In the genomic region with DNA sequence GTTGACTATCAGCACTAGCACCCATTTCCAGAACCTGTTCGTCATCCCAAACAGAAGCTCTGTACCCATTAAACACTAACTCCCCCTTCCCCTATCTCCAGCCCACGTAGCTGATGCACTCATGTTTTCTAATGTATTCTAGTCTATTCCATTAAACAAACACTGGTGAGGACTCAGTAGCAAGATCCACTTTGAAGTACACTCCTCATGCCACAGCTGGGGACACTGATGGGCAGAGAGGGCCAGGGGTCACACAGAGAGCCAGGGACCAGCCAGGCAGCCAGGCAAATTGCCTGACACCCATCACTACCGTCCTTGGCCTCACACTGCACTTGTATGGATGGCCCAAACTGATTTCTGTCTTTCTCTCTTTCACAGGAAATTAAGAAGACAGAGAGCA, we compare ENCODE assay signal across 37 cellular contexts.
"Had no signal": no experiment of that assay in that cellular context is flagged by ENCODE, and none has a peak within 500 bp of the region (broad histone marks: within the 10 kb centered on the region; RNA-seq: fewer than 3 reads in every experiment).

No MANE protein-coding gene starts in this region.

- H3K27ac ChIP-seq: ascending aorta, cardiac muscle cell, WERI-Rb-1 had no signal

- H3K4me3 Mint-ChIP-seq: activated CD4-positive, alpha-beta memory T cell treated with anti-CD3 and anti-CD28 coated beads, Interleukin-2, amount 10 ng/mL, durations not matched to agents 7 days and 5 days; activated CD4-positive, alpha-beta T cell treated with anti-CD3 and anti-CD28 coated beads for 36 hours; activated CD4-positive, alpha-beta T cell treated with anti-CD3 and anti-CD28 coated beads, Interleukin-2, amount 10 ng/mL, durations not matched to agents 7 days and 5 days; activated CD8-positive, alpha-beta memory T cell treated with anti-CD3 and anti-CD28 coated beads, Interleukin-2, amount 10 ng/mL, durations not matched to agents 7 days and 5 days; activated CD8-positive, alpha-beta T cell treated with anti-CD3 and anti-CD28 coated beads, Interleukin-2, amount 10 ng/mL, durations not matched to agents 7 days and 5 days; activated naive CD4-positive, alpha-beta T cell treated with anti-CD3 and anti-CD28 coated beads, Interleukin-2, amount 10 ng/mL, durations not matched to agents 7 days and 5 days; activated naive CD4-positive, alpha-beta T cell treated with anti-CD3 and anti-CD28 coated beads, Interleukin-2, amount 50 U/mL, for 24 hours; activated naive CD8-positive, alpha-beta T cell; activated naive CD8-positive, alpha-beta T cell treated with anti-CD3 and anti-CD28 coated beads, Interleukin-2, amount 10 ng/mL, durations not matched to agents 7 days and 5 days; activated naive CD8-positive, alpha-beta T cell treated with anti-CD3 and anti-CD28 coated beads, Interleukin-2, amount 50 U/mL, for 24 hours; activated T-cell treated with anti-CD3 and anti-CD28 coated beads, Interleukin-2, amount 50 U/mL, for 24 hours; brain; central memory CD8-positive, alpha-beta T cell; T-cell; T-helper 17 cell; WTC11 had no signal

- H3K27ac Mint-ChIP-seq: activated CD4-positive, alpha-beta memory T cell treated with anti-CD3 and anti-CD28 coated beads, Interleukin-2, amount 10 ng/mL, durations not matched to agents 7 days and 5 days; activated CD4-positive, alpha-beta T cell treated with anti-CD3 and anti-CD28 coated beads for 36 hours; activated CD4-positive, alpha-beta T cell treated with anti-CD3 and anti-CD28 coated beads, Interleukin-2, amount 10 ng/mL, durations not matched to agents 7 days and 5 days; activated CD8-positive, alpha-beta memory T cell treated with anti-CD3 and anti-CD28 coated beads, Interleukin-2, amount 10 ng/mL, durations not matched to agents 7 days and 5 days; activated CD8-positive, alpha-beta T cell treated with anti-CD3 and anti-CD28 coated beads, Interleukin-2, amount 10 ng/mL, durations not matched to agents 7 days and 5 days; activated naive CD4-positive, alpha-beta T cell treated with anti-CD3 and anti-CD28 coated beads, Interleukin-2, amount 50 U/mL, for 24 hours; activated naive CD8-positive, alpha-beta T cell; activated naive CD8-positive, alpha-beta T cell treated with anti-CD3 and anti-CD28 coated beads, Interleukin-2, amount 10 ng/mL, durations not matched to agents 7 days and 5 days; activated naive CD8-positive, alpha-beta T cell treated with anti-CD3 and anti-CD28 coated beads, Interleukin-2, amount 50 U/mL, for 24 hours; activated T-cell treated with anti-CD3 and anti-CD28 coated beads, Interleukin-2, amount 50 U/mL, for 24 hours; activated T-helper 2 cell treated with anti-CD3 and anti-CD28 coated beads, Interferon-gamma antibody, Interleukin-2, Interleukin-4, amounts not matched to agents 10 μg/mL and 5 μg/mL and 100 μg/mL, durations not matched to agents 14 hours and 24 hours and 36 hours; T-cell; T-helper 17 cell; WTC11 had no signal

- H3K4me3 ChIP-seq: ascending aorta, cardiac muscle cell had no signal

- H3K4me1 Mint-ChIP-seq: activated CD4-positive, alpha-beta memory T cell treated with anti-CD3 and anti-CD28 coated beads, Interleukin-2, amount 10 ng/mL, durations not matched to agents 7 days and 5 days; activated CD4-positive, alpha-beta T cell treated with anti-CD3 and anti-CD28 coated beads for 36 hours; activated CD4-positive, alpha-beta T cell treated with anti-CD3 and anti-CD28 coated beads, Interleukin-2, amount 10 ng/mL, durations not matched to agents 7 days and 5 days; activated CD8-positive, alpha-beta memory T cell treated with anti-CD3 and anti-CD28 coated beads, Interleukin-2, amount 10 ng/mL, durations not matched to agents 7 days and 5 days; activated naive CD4-positive, alpha-beta T cell treated with anti-CD3 and anti-CD28 coated beads, Interleukin-2, amount 10 ng/mL, durations not matched to agents 7 days and 5 days; activated naive CD4-positive, alpha-beta T cell treated with anti-CD3 and anti-CD28 coated beads, Interleukin-2, amount 50 U/mL, for 24 hours; activated naive CD8-positive, alpha-beta T cell treated with anti-CD3 and anti-CD28 coated beads, Interleukin-2, amount 10 ng/mL, durations not matched to agents 7 days and 5 days; activated naive CD8-positive, alpha-beta T cell treated with anti-CD3 and anti-CD28 coated beads, Interleukin-2, amount 50 U/mL, for 24 hours; central memory CD8-positive, alpha-beta T cell; T-cell; T-helper 17 cell had no signal

- ATAC-seq: activated CD4-positive, alpha-beta T cell treated with anti-CD3 and anti-CD28 coated beads for 36 hours; activated CD4-positive, CD25-positive, alpha-beta regulatory T cell treated with anti-CD3 and anti-CD28 coated beads, Interleukin-2, amount 50 U/mL, for 24 hours; activated CD8-positive, alpha-beta memory T cell treated with anti-CD3 and anti-CD28 coated beads, Interleukin-2, amount 10 ng/mL, durations not matched to agents 7 days and 5 days; activated CD8-positive, alpha-beta T cell treated with anti-CD3 and anti-CD28 coated beads, Interleukin-2, amount 10 ng/mL, durations not matched to agents 7 days and 5 days; activated naive CD8-positive, alpha-beta T cell treated with anti-CD3 and anti-CD28 coated beads, Interleukin-2, amount 50 U/mL, for 24 hours; T-cell; T-helper 17 cell; WTC11 had no signal

- H3K4me1 ChIP-seq: ascending aorta had no signal

- FAIRE-seq: bronchial epithelial cell, TTC549 had no signal

- H3K9me3 ChIP-seq: ascending aorta had no signal

- H3K36me3 ChIP-seq: ascending aorta, cardiac muscle cell, WERI-Rb-1 had no signal

- H3K27me3 ChIP-seq: ascending aorta, cardiac muscle cell had no signal

- DNase-seq: activated CD4-positive, alpha-beta memory T cell treated with anti-CD3 and anti-CD28 coated beads, Interleukin-2, amount 10 ng/mL, durations not matched to agents 7 days and 5 days; activated CD4-positive, alpha-beta T cell treated with anti-CD3 and anti-CD28 coated beads for 1 hour; activated CD4-positive, alpha-beta T cell treated with anti-CD3 and anti-CD28 coated beads for 36 hours; activated CD4-positive, alpha-beta T cell treated with anti-CD3 and anti-CD28 coated beads, Interleukin-2, amount 10 ng/mL, durations not matched to agents 7 days and 5 days; activated CD4-positive, alpha-beta T cell treated with anti-CD3 and anti-CD28 coated beads, Interleukin-2, amount 50 U/mL, for 48 hours; activated CD4-positive, CD25-positive, alpha-beta regulatory T cell; activated CD8-positive, alpha-beta memory T cell treated with anti-CD3 and anti-CD28 coated beads for 24 hours; activated CD8-positive, alpha-beta memory T cell treated with anti-CD3 and anti-CD28 coated beads, Interleukin-2, amount 10 ng/mL, durations not matched to agents 7 days and 5 days; activated CD8-positive, alpha-beta memory T cell treated with anti-CD3 and anti-CD28 coated beads, Interleukin-2, amount 50 U/mL, for 48 hours; activated CD8-positive, alpha-beta T cell treated with anti-CD3 and anti-CD28 coated beads, Interleukin-2, amount 10 ng/mL, durations not matched to agents 7 days and 5 days; activated effector memory CD4-positive, alpha-beta T cell treated with Interleukin-2 at 50 U/mL for 16 hours; activated gamma-delta T cell; activated naive CD4-positive, alpha-beta T cell treated with anti-CD3 and anti-CD28 coated beads, Interleukin-2, amount 10 ng/mL, durations not matched to agents 7 days and 5 days; activated naive CD4-positive, alpha-beta T cell treated with Interleukin-2 at 50 U/mL for 16 hours; activated naive CD8-positive, alpha-beta T cell treated with anti-CD3 and anti-CD28 coated beads, Interleukin-2, amount 10 ng/mL, durations not matched to agents 7 days and 5 days; activated naive CD8-positive, alpha-beta T cell treated with anti-CD3 and anti-CD28 coated beads, Interleukin-2, amount 50 U/mL, for 24 hours; activated T-cell treated with anti-CD3 and anti-CD28 coated beads, Interleukin-2, amount 50 U/mL, for 24 hours; activated T-cell treated with anti-CD3 and anti-CD28 coated beads, Interleukin-2, amount 50 U/mL, for 48 hours; amygdala; anterior cingulate cortex; caudate nucleus; cerebellar nuclear complex; T-cell; T-helper 17 cell; T1000; WERI-Rb-1 had no signal

- H3K9me3 Mint-ChIP-seq: activated naive CD4-positive, alpha-beta T cell treated with anti-CD3 and anti-CD28 coated beads, Interleukin-2, amount 10 ng/mL, durations not matched to agents 7 days and 5 days; activated T-helper 2 cell treated with anti-CD3 and anti-CD28 coated beads, Interferon-gamma antibody, Interleukin-2, Interleukin-4, amounts not matched to agents 10 μg/mL and 5 μg/mL and 100 μg/mL, durations not matched to agents 14 hours and 24 hours and 36 hours had no signal

- H3K36me3 Mint-ChIP-seq: activated CD8-positive, alpha-beta memory T cell treated with anti-CD3 and anti-CD28 coated beads, Interleukin-2, amount 10 ng/mL, durations not matched to agents 7 days and 5 days; activated naive CD4-positive, alpha-beta T cell treated with anti-CD3 and anti-CD28 coated beads, Interleukin-2, amount 10 ng/mL, durations not matched to agents 7 days and 5 days; activated naive CD8-positive, alpha-beta T cell treated with anti-CD3 and anti-CD28 coated beads, Interleukin-2, amount 10 ng/mL, durations not matched to agents 7 days and 5 days; brain; T-cell had no signal
